9 cellular contexts compared by ENCODE assay signal in genomic region chr12:111570090-111570961, GRCh38. TPM values are rescaled to one million over a fixed set of nuclear protein-coding genes. Genes with fewer than 3 reads are reported as not detected.
DNase-seq lines count a peak whose midpoint lies in the region; ATAC-seq and TF ChIP-seq lines count a peak whose summit lies in the region.
"Had no signal": no experiment of that assay in that cellular context is flagged by ENCODE, and none has a peak within 500 bp of the region (broad histone marks: within the 10 kb centered on the region; RNA-seq: fewer than 3 reads in every experiment).

No MANE protein-coding gene starts in this region.

- H3K36me3 ChIP-seq in RWPE2 (ENCODE audit: low read depth): peaks cover 15% of the 10 kb centered on the region; the same call in 1 of the 2 replicates

- no peaks in the 10 kb centered on the region for H3K27me3 ChIP-seq in RWPE2 (ENCODE audit: insufficient read depth, poor library complexity, severe bottlenecking)

- no peaks in the 10 kb centered on the region for H3K9me3 ChIP-seq in RWPE2 (ENCODE audit: severe bottlenecking)

- peaks cover 32% of the 10 kb centered on the region for H3K4me1 ChIP-seq in RWPE2 (ENCODE audit: insufficient read depth, poor library complexity, severe bottlenecking)

- peak; percentile 99 for ATAC-seq in RWPE2 (ENCODE audit: low read depth)
- ATAC-seq in GM18502 (IDR thresholded peaks at IDR 0.05; ENCODE audit: poor library complexity, unreplicated experiment): no peak
- ATAC-seq in HG03039 (IDR thresholded peaks at IDR 0.05; ENCODE audit: unreplicated experiment): no peak

- H3K4me3 ChIP-seq in RWPE2 (ENCODE audit: severe bottlenecking): no peak overlapping the region
- H3K4me3 ChIP-seq in skeletal muscle cell (ENCODE audit: low read depth, low read length): no peak overlapping the region
- H3K4me3 ChIP-seq in lower leg skin (ENCODE audit: low read depth, poor library complexity, severe bottlenecking): no peak overlapping the region

- TF ChIP-seq CTCF in RWPE2 (IDR thresholded peaks at IDR 0.05; ENCODE audit: poor library complexity, severe bottlenecking): no peak
- TF ChIP-seq CTCF in lower leg skin (IDR thresholded peaks at IDR 0.05): no peak

- H3K27ac ChIP-seq in RWPE2 (ENCODE audit: poor library complexity, severe bottlenecking): peak overlapping the region; percentile 87

- DNase-seq in GM04503 (ENCODE audit: low read depth) (peak; percentile 50), RWPE2 (ENCODE audit: low spot score) (no peak), fibroblast of peridontal ligament (ENCODE audit: extremely low read depth) (peak; percentile 74), skeletal muscle cell (ENCODE audit: low read depth) (peak; percentile 52), putamen (ENCODE audit: low spot score) (no peak), lower leg skin (ENCODE audit: low spot score in 2 of 2) (no peak)
- DNase-seq: GOT3 had no signal

- intact Hi-C loops in lower leg skin (cut with DNase I; ENCODE audit: low total_unique reads): no loop called here

- no peak for TF ChIP-seq POLR2A in lower leg skin (IDR thresholded peaks at IDR 0.05)

- 37 to 42% methylated on average over 9 of the region's 9 CpGs for WGBS in lower leg skin, 2 donors

RNA-seq across cellular contexts. Expression of gene ATXN2, which starts 28.8 kb away (rescaled TPM):
- total RNA-seq in lower leg skin: 10 to 100 TPM; 20.3 to 42.9 (median 25.9) TPM

Comparison
In these comparisons a context has a peak if more than half of its experiments do, and no peak if none do; other contexts are left out.
1. DNase-seq: peak in GM04503 (single experiment), fibroblast of peridontal ligament (single experiment) and skeletal muscle cell (single experiment); none in RWPE2 (single experiment), putamen (single experiment) and lower leg skin (0 of 2).